10 cellular contexts compared by ENCODE assay signal in the genomic region with DNA sequence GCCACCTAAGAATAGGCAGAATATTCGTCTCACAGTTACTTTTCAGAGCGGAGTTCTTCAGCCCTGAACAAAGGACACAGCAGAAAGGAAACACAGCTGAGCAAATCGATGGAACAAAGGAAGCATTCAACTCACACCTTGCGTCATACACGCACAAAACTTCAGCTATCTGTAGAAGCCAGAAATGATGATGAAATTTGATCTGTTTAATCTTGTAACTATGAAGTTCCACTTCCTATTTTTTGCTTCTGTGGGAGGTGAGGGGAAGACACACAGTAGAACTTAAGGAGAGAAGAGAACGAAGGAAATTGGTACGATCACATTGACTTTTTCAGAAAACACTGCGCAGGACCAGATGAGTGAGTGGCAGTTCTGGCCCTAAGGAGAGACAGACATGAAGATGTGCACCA. TPM values are rescaled to one million over a fixed set of nuclear protein-coding genes. Genes with fewer than 3 reads are reported as not detected.
A peak's percentile ranks its signal among the peaks of the same experiment; 100 is the strongest.
DNase-seq lines count a peak whose midpoint lies in the region; ATAC-seq and TF ChIP-seq lines count a peak whose summit lies in the region.
"Had no signal": no experiment of that assay in that cellular context is flagged by ENCODE, and none has a peak within 500 bp of the region (broad histone marks: within the 10 kb centered on the region; RNA-seq: fewer than 3 reads in every experiment).

No MANE protein-coding gene starts in this region.

- TF ChIP-seq POLR2A in body of pancreas (IDR thresholded peaks at IDR 0.05), result peak in 2 of 3 donors; percentile 19 to 20
- no peak for TF ChIP-seq POLR2A in GM18505 (IDR thresholded peaks at IDR 0.05; ENCODE audit: borderline replicate concordance, extremely low read depth, insufficient read depth, insufficient read length)
- TF ChIP-seq POLR2A in ovary (IDR thresholded peaks at IDR 0.05), result no peak

- H4K91ac ChIP-seq in neuronal stem cell (ENCODE audit: low read depth, low read length, poor library complexity), result no peak overlapping the region

- H3K27ac ChIP-seq in body of pancreas, result peak overlapping the region; percentile 71 to 77 (median 74)
- H3K27ac ChIP-seq in liver (ENCODE audit: low read depth in 1 of 2, low read length in 2 of 2), result peak overlapping the region; percentile 19 to 45
- H3K27ac ChIP-seq in neuronal stem cell (replicated peaks; ENCODE audit: low read length), result no peak overlapping the region
- no peak overlapping the region for H3K27ac ChIP-seq in ovary
- H3K27ac ChIP-seq: left lung had no signal

- H2BK120ac ChIP-seq in neuronal stem cell (ENCODE audit: low read depth, low read length), result no peak overlapping the region

- H3K36me3 ChIP-seq in Caco-2 (ENCODE audit: control insufficient read depth, insufficient read depth, low read length), result no peaks in the 10 kb centered on the region
- no peaks in the 10 kb centered on the region for H3K36me3 ChIP-seq in body of pancreas (replicated peaks in 1 of 2; ENCODE audit: insufficient read depth in 1 of 2, low read depth in 2 of 2)
- no peaks in the 10 kb centered on the region for H3K36me3 ChIP-seq in liver (ENCODE audit: control insufficient read depth in 4 of 4, insufficient read depth in 3 of 4, low read depth in 1 of 4, low read length in 3 of 4)
- no peaks in the 10 kb centered on the region for H3K36me3 ChIP-seq in neuronal stem cell (replicated peaks in 1 of 2; ENCODE audit: control insufficient read depth in 2 of 2, insufficient read depth in 2 of 2, low read length in 2 of 2)
- H3K36me3 ChIP-seq in ovary, result no peaks in the 10 kb centered on the region
- H3K36me3 ChIP-seq: left lung had no signal

- H3K9me3 ChIP-seq in Caco-2, result no peaks in the 10 kb centered on the region
- H3K9me3 ChIP-seq in body of pancreas, result peaks cover 0 to 4% (median 0%) of the 10 kb centered on the region in 3 donors
- no peaks in the 10 kb centered on the region for H3K9me3 ChIP-seq in liver (ENCODE audit: control insufficient read depth in 4 of 4, low read length in 3 of 4)
- H3K9me3 ChIP-seq in neuronal stem cell (replicated peaks in 1 of 2; ENCODE audit: control insufficient read depth in 2 of 2, insufficient read depth in 1 of 2, low read depth in 1 of 2, low read length in 2 of 2), result no peaks in the 10 kb centered on the region
- no peaks in the 10 kb centered on the region for H3K9me3 ChIP-seq in ovary
- H3K9me3 ChIP-seq: left lung had no signal

- H3K27me3 ChIP-seq in Caco-2 (replicated peaks; ENCODE audit: control insufficient read depth, insufficient read depth, low read length), result no peaks in the 10 kb centered on the region
- no peaks in the 10 kb centered on the region for H3K27me3 ChIP-seq in body of pancreas
- H3K27me3 ChIP-seq in liver (ENCODE audit: control insufficient read depth in 4 of 4, insufficient read depth in 4 of 4, low read length in 3 of 4), result no peaks in the 10 kb centered on the region
- no peaks in the 10 kb centered on the region for H3K27me3 ChIP-seq in neuronal stem cell (ENCODE audit: control insufficient read depth in 3 of 3, insufficient read depth in 3 of 3, low read depth in 1 of 3, low read length in 3 of 3)
- H3K27me3 ChIP-seq in ovary, result no peaks in the 10 kb centered on the region
- H3K27me3 ChIP-seq: left lung had no signal

- H2AFZ ChIP-seq in neuronal stem cell (ENCODE audit: low read length), result no peak overlapping the region

- H3K4me2 ChIP-seq in neuronal stem cell (ENCODE audit: insufficient read depth, low read length, poor library complexity, severe bottlenecking), result no peak overlapping the region

- H3K4me3 Mint-ChIP-seq in Caco-2 (ENCODE audit: unreplicated experiment), result peak overlapping the region; percentile 3

- POLR2A ChIA-PET in Caco-2 (lab: Charles Lee), result interaction anchor here (0.6 kb wide), 1 partner anchor 762 kb away, joined by 3 read pairs; no protein-coding TSS in a partner anchor

- ATAC-seq in body of pancreas (peak; percentile 92), GM18505 (IDR thresholded peaks at IDR 0.05; ENCODE audit: unreplicated experiment) (no peak)
- ATAC-seq: left lung had no signal

- peaks cover 19% of the 10 kb centered on the region for H3K4me1 Mint-ChIP-seq in Caco-2 (ENCODE audit: low read depth, unreplicated experiment)

- no peak overlapping the region for H3K23ac ChIP-seq in neuronal stem cell (ENCODE audit: low read depth, low read length, poor library complexity)

- BruUV-seq in Caco-2 (replicated peaks; lab: Mats Ljungman, UMichigan), result no TSS peak

- peaks cover 3% of the 10 kb centered on the region for H3K79me1 ChIP-seq in neuronal stem cell (ENCODE audit: low read depth, low read length)

- peak overlapping the region; percentile 59 for H3K27ac Mint-ChIP-seq in Caco-2 (ENCODE audit: unreplicated experiment)

- no peak overlapping the region for H3K18ac ChIP-seq in neuronal stem cell (ENCODE audit: low read length)

- DNase-seq in Caco-2 (peak in 1 of 2 experiments; percentile 56), NCI-H2081 (lab: John Stamatoyannopoulos, UW) (peak; percentile 29 to 63), body of pancreas (peak in 3 of 4 donors; percentile 24 to 67 (median 29)), neuronal stem cell (ENCODE audit: low spot score) (no peak), RKO (ENCODE audit: low spot score) (no peak), ovary (no peak)
- DNase-seq: DND-41, left lung had no signal

- TF ChIP-seq EP300 in ovary (IDR thresholded peaks at IDR 0.05), result no peak

- no peak overlapping the region for H4K8ac ChIP-seq in neuronal stem cell (ENCODE audit: low read depth, low read length)

- WGBS in body of pancreas, 2 donors, result 25 to 57% methylated on average over 8 of the region's 8 CpGs
- 31% methylated on average over 8 of the region's 8 CpGs for WGBS in liver
- WGBS in neuronal stem cell (ENCODE audit: extremely low coverage in 2 of 2, insufficient read length in 2 of 2, insufficient replicate concordance in 1 of 2), 2 donors, result no CpG with 5 or more reads among the region's 8 CpGs
- 80 to 83% (median 81%) methylated on average over 8 of the region's 8 CpGs for WGBS in ovary, 3 donors

- intact Hi-C loops in Caco-2 (cut with micrococcal nuclease; ENCODE audit: unreplicated experiment), result no loop called here
- intact Hi-C loops in body of pancreas (cut with DNase I), result no loop called here
- intact Hi-C loops in ovary (cut with DNase I), result no loop called here

- no peaks in the 10 kb centered on the region for H3K27me3 Mint-ChIP-seq in Caco-2 (ENCODE audit: insufficient read depth, unreplicated experiment)

- H2AK5ac ChIP-seq in neuronal stem cell (ENCODE audit: low read depth, low read length), result no peak overlapping the region

- H2BK12ac ChIP-seq in neuronal stem cell (ENCODE audit: low read length), result no peak overlapping the region

- H3K36me3 Mint-ChIP-seq in Caco-2 (ENCODE audit: insufficient read depth, unreplicated experiment), result no peaks in the 10 kb centered on the region

- H3K4me1 ChIP-seq in Caco-2, result peaks cover 19% of the 10 kb centered on the region
- H3K4me1 ChIP-seq in body of pancreas, result peaks cover 41% of the 10 kb centered on the region
- H3K4me1 ChIP-seq in liver (ENCODE audit: control insufficient read depth in 4 of 4, insufficient read depth in 4 of 4, low read length in 3 of 4), result peaks cover 7 to 29% (median 22%) of the 10 kb centered on the region in 4 donors
- H3K4me1 ChIP-seq in neuronal stem cell (ENCODE audit: control insufficient read depth in 2 of 2, insufficient read depth in 1 of 2, low read depth in 1 of 2, low read length in 2 of 2), result peaks cover 8 to 10% of the 10 kb centered on the region in 2 donors
- H3K4me1 ChIP-seq in ovary (ENCODE audit: insufficient read depth), result peaks cover 9% of the 10 kb centered on the region

- no peak overlapping the region for H3K14ac ChIP-seq in neuronal stem cell (ENCODE audit: low read length)

- TF ChIP-seq CTCF in Caco-2 (IDR thresholded peaks at IDR 0.05; ENCODE audit: insufficient read depth in 1 of 2, low read depth in 1 of 2, low read length in 1 of 2, severe bottlenecking in 1 of 2, unreplicated experiment in 1 of 2) (no peak), body of pancreas (IDR thresholded peaks at IDR 0.05) (no peak), liver (IDR thresholded peaks at IDR 0.05; ENCODE audit: low read depth, low read length, missing input control) (no peak), ovary (IDR thresholded peaks at IDR 0.05) (no peak)

- CTCF ChIA-PET in Caco-2 (lab: Charles Lee), result interaction anchor here (0.9 kb wide), 1 partner anchor 177 kb away, joined by 3 read pairs; no protein-coding TSS in a partner anchor

- H2BK5ac ChIP-seq in neuronal stem cell (ENCODE audit: low read length), result no peak overlapping the region

- H3K4me3 ChIP-seq in Caco-2 (ENCODE audit: low read depth, low read length) (no peak overlapping the region), body of pancreas (no peak overlapping the region), liver (ENCODE audit: low read depth in 1 of 3, low read length in 3 of 3) (no peak overlapping the region), neuronal stem cell (ENCODE audit: low read length in 2 of 2) (no peak overlapping the region), ovary (no peak overlapping the region)
- H3K4me3 ChIP-seq: left lung had no signal

- TF ChIP-seq RAD21 in liver (IDR thresholded peaks at IDR 0.05), result peak; percentile 29 to 48

- H3K9ac ChIP-seq in liver (ENCODE audit: low read depth in 1 of 2, low read length in 2 of 2) (no peak overlapping the region), neuronal stem cell (ENCODE audit: low read depth, low read length, poor library complexity) (no peak overlapping the region)

- no peak overlapping the region for H3K4ac ChIP-seq in neuronal stem cell (ENCODE audit: low read length)

- no peak overlapping the region for H2BK15ac ChIP-seq in neuronal stem cell (ENCODE audit: low read length)

- no peaks in the 10 kb centered on the region for H3K9me3 Mint-ChIP-seq in Caco-2 (ENCODE audit: unreplicated experiment)

TF ChIP-seq in liver, 16 proteins besides CTCF, POLR2A, EP300 and RAD21 (continues in another document):
- TF ChIP-seq NR2F2 (IDR thresholded peaks at IDR 0.05), result peak; percentile 32

RNA-seq across cellular contexts. Expression of gene FAM171A1, which starts 26.2 kb away (rescaled TPM):
- total RNA-seq in Caco-2 (2022) (26.3 and 27.9 TPM in 2 replicates), body of pancreas (10 to 100 TPM; 22.1 to 29.1 TPM), liver (1 to 10 TPM; 2.5 to 8.8 TPM), ovary (10 to 100 TPM in 6 of 7 donors, 1 to 10 TPM in 1; 9.1 to 29.1 (median 23.9) TPM)
- polyA plus RNA-seq in liver (10 to 100 TPM in 1 of 2 donors, 1 to 10 TPM in 1; 6.6 to 10.2 TPM), ovary (10 to 100 TPM; 18.8 to 23.7 TPM)
- polyA plus RNA-seq in neuronal stem cell (2013, experiment 1 of 2), result 43.4 TPM
- polyA plus RNA-seq in neuronal stem cell (2013, experiment 2 of 2), result 42.7 TPM

Comparison
In these comparisons a context has a peak if more than half of its experiments do, and no peak if none do; other contexts are left out.
1. DNase-seq: peak in NCI-H2081 (2 of 2) and body of pancreas (3 of 4); none in neuronal stem cell (single experiment), RKO (single experiment) and ovary (0 of 5).
2. H3K27ac ChIP-seq: peak in body of pancreas (4 of 4) and liver (2 of 2); none in neuronal stem cell (single experiment) and ovary (0 of 2).
3. POLR2A ChIP-seq: peak in body of pancreas (2 of 3); none in GM18505 (single experiment) and ovary (single experiment).